In the genomic region with DNA sequence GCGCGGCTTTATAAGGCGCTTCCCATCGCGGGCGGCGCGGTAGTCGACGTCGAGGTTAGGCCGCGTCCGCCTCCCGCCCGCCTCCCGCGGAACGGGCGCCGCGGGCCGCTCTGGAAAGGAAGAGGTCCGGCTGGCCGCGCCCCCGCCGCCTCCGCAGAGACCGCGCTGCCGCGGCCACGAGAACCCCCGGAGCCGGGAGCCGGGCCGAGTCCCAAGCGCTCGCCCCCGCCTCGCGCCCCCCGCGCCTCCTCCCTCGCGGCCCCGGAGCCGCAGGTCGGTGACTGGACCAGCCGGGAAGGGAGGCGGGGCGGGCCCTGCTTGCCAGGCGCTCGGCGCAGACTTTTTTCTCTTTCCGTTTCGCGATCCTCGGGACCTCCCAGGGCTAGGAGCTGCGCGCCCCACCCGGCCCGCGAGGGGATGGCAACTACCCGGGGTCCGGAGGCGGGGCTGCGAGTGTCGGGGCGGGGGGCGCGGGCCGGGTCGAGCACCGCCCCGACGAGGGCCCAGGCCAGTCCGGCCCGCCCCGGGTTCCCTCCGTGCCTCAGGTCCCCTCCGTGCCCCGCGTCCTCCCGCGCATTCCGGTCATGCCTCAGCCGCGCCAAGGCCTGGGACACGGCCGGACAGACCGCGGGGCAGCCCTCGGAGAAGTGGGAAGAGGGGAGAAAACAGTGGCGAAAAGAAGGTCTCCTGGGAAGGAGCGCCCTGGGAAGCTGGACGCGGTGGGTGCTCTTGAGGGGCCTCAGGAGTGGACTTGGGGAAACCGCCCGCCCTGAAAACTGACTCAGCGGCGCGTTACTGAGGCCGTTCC, we compare ENCODE assay signal across 8 cellular contexts. TPM values are rescaled to one million over a fixed set of nuclear protein-coding genes. Genes with fewer than 3 reads are reported as not detected.
DNase-seq lines count a peak whose midpoint lies in the region; ATAC-seq, FAIRE-seq and TF ChIP-seq lines count a peak whose summit lies in the region.

No MANE protein-coding gene starts in this region.

- peak overlapping the region; percentile 91 to 99 (median 97) for H3K27ac ChIP-seq in skin epidermis

- peaks cover 5% of the 10 kb centered on the region for H3K36me3 ChIP-seq in bronchial epithelial cell (ENCODE audit: control insufficient read depth, insufficient read depth, low read length)

- H3K4me1 Mint-ChIP-seq in activated B cell treated with CpG ODN at 0.5 μM for 24 hours, result peaks cover 52% of the 10 kb centered on the region

- H3K27ac Mint-ChIP-seq in activated B cell treated with CpG ODN at 0.5 μM for 24 hours, result no peak overlapping the region

- POLR2A ChIA-PET in activated B cell treated with CpG ODN at 0.5 μM for 24 hours (lab: Charles Lee), result interaction anchor here (0.9 to 1.8 kb wide), 4 partner anchors 43 to 269 kb away, joined by 3 to 7 read pairs (median 4); a partner anchor contains a TSS

- CTCF ChIA-PET in activated B cell treated with CpG ODN at 0.5 μM for 24 hours (lab: Charles Lee), result interaction anchor here (1.5 kb wide), 1 partner anchor 97 kb away, joined by 6 read pairs; the partner anchor contains the start of gene FAM50B

- H3K27me3 Mint-ChIP-seq in activated B cell treated with CpG ODN at 0.5 μM for 24 hours, result no peaks in the 10 kb centered on the region

- no peaks in the 10 kb centered on the region for H3K9me3 Mint-ChIP-seq in activated B cell treated with CpG ODN at 0.5 μM for 24 hours

- DNase-seq in ELF-1 (ENCODE audit: low read depth, low spot score) (peak; percentile 82), Kasumi-1 (lab: John Stamatoyannopoulos, UW) (peak; percentile 45 to 51), activated B cell treated with CpG ODN at 0.5 μM for 24 hours (peak; percentile 72), bronchial epithelial cell (ENCODE audit: low read depth) (peak; percentile 68), iPS-NIHi7 (ENCODE audit: extremely low spot score) (peak; percentile 80), cerebellar nuclear complex (lab: John Stamatoyannopoulos, UW) (no peak)

- FAIRE-seq in bronchial epithelial cell (lab: Jason Lieb, UNC), result no peak

- H3K4me3 ChIP-seq in bronchial epithelial cell (ENCODE audit: low read depth, low read length) (peak overlapping the region; percentile 88), skin epidermis (peak overlapping the region; percentile 50 to 88 (median 79))

- TF ChIP-seq CTCF in activated B cell treated with CpG ODN at 0.5 μM for 24 hours (IDR thresholded peaks at IDR 0.05) (no peak), bronchial epithelial cell (IDR thresholded peaks at IDR 0.05; ENCODE audit: insufficient read depth, low read length, severe bottlenecking) (peak; percentile 25)

- intact Hi-C loops in activated B cell treated with CpG ODN at 0.5 μM for 24 hours (cut with micrococcal nuclease), result loop anchor here (2.0 to 5.0 kb wide), 2 partner anchors 13 to 1025 kb away; partner anchors contain the start of gene CDYL

- peak; percentile 72 for ATAC-seq in GM21723 (IDR thresholded peaks at IDR 0.05; ENCODE audit: unreplicated experiment)
- peak; percentile 73 for ATAC-seq in activated B cell treated with CpG ODN at 0.5 μM for 24 hours (ENCODE audit: low read depth)

- H3K4me3 Mint-ChIP-seq in activated B cell treated with CpG ODN at 0.5 μM for 24 hours, result peak overlapping the region; percentile 72

- H3K36me3 Mint-ChIP-seq in activated B cell treated with CpG ODN at 0.5 μM for 24 hours (ENCODE audit: low read depth), result no peaks in the 10 kb centered on the region

- no peaks in the 10 kb centered on the region for H3K27me3 ChIP-seq in bronchial epithelial cell (ENCODE audit: control insufficient read depth, insufficient read depth, low read length)

RNA-seq across cellular contexts. Expression of gene PXDC1, which starts 0.4 kb away (rescaled TPM):
- total RNA-seq in activated B cell treated with CpG ODN at 0.5 μM for 24 hours (3.8 and 3.9 TPM in 2 replicates), bronchial epithelial cell (47.6 and 64.5 TPM in 2 replicates)

Comparison
In these comparisons a context has a peak if more than half of its experiments do, and no peak if none do; other contexts are left out.
1. DNase-seq: peak in ELF-1 (single experiment), Kasumi-1 (2 of 2), activated B cell treated with CpG ODN at 0.5 μM for 24 hours (single experiment), bronchial epithelial cell (single experiment) and iPS-NIHi7 (single experiment); none in cerebellar nuclear complex (0 of 2).
2. RNA of gene PXDC1, which starts 0.4 kb away (total RNA-seq): 47.6 to 64.5 TPM in bronchial epithelial cell; 3.8 to 3.9 TPM in activated B cell treated with CpG ODN at 0.5 μM for 24 hours; every median in the first group is over 10 times any median in the second.